Comparison of ENCODE assay signal across 28 cellular contexts in the genomic region with DNA sequence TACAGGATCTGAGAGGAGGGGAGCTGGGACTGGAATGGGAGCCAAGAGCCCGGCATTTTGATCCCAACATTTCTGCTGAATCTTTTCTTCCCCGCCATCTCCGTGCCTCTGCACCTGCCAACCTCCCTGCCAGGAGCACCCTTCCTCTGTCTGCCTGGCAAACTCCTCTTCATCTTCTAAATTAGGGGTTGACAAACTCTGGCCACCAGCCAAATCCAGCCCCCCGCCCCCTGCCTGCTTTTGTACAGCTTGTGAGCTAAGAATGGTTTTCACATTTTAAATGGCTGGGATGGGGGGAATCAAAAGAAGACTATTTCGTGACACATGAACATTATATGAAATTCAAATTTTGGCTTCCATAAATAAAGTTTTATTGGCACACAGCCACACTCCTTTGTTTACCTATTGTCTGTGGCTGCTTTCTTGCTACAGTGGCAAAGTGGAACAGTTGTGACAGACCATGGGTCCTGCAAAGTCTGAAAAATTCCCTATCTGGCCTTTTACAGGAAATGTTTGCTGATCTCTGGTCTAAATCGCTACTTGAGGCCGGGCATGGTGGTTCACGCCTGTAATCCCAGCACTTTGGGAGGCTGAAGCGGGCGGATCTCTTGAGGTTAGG. TPM values are rescaled to one million over a fixed set of nuclear protein-coding genes. Genes with fewer than 3 reads are reported as not detected.
DNase-seq lines count a peak whose midpoint lies in the region; ATAC-seq and TF ChIP-seq lines count a peak whose summit lies in the region.
"Had no signal": no experiment of that assay in that cellular context is flagged by ENCODE, and none has a peak within 500 bp of the region (broad histone marks: within the 10 kb centered on the region; RNA-seq: fewer than 3 reads in every experiment).

No MANE protein-coding gene starts in this region.

- no peaks in the 10 kb centered on the region for H3K36me3 ChIP-seq in left lung
- H3K36me3 ChIP-seq: heart right ventricle, MG63, thyroid gland had no signal

- H3K27me3 ChIP-seq in left lung: peaks cover 4 to 33% of the 10 kb centered on the region in 2 donors
- H3K27me3 ChIP-seq: heart right ventricle, MG63, thyroid gland had no signal

- ATAC-seq in left lobe of liver (peak; percentile 36), left lung (no peak), HG02759 (IDR thresholded peaks at IDR 0.05; ENCODE audit: unreplicated experiment) (no peak), HG02642 (IDR thresholded peaks at IDR 0.05; ENCODE audit: poor library complexity, unreplicated experiment) (no peak)
- ATAC-seq: activated CD4-positive, alpha-beta T cell treated with anti-CD3 and anti-CD28 coated beads for 36 hours; activated naive CD8-positive, alpha-beta T cell treated with anti-CD3 and anti-CD28 coated beads, Interleukin-2, amount 50 U/mL, for 24 hours had no signal

- no peak for TF ChIP-seq CTCF in left lung (IDR thresholded peaks at IDR 0.05)

- H3K4me3 ChIP-seq in left lung: no peak overlapping the region
- H3K4me3 ChIP-seq: GM23248, heart right ventricle, MG63, thyroid gland had no signal

- DNase-seq in NCI-H748 (lab: John Stamatoyannopoulos, UW; ENCODE audit: unreplicated experiment): peak; percentile 10
- no peak for DNase-seq in NCI-H748 treated with DMSO at 0.1 percent for 48 hours (lab: John Stamatoyannopoulos, UW)
- peak; percentile 15 for DNase-seq in NCI-H446 treated with DMSO at 0.1 percent for 48 hours (lab: John Stamatoyannopoulos, UW)
- no peak for DNase-seq in left lobe of liver (ENCODE audit: low spot score)
- DNase-seq in left lung: no peak
- no peak for DNase-seq in cardiac septum (ENCODE audit: low spot score)
- DNase-seq: activated CD4-positive, alpha-beta T cell treated with anti-CD3 and anti-CD28 coated beads for 36 hours; activated CD8-positive, alpha-beta memory T cell treated with anti-CD3 and anti-CD28 coated beads for 24 hours; activated gamma-delta T cell; activated naive CD8-positive, alpha-beta T cell treated with anti-CD3 and anti-CD28 coated beads, Interleukin-2, amount 50 U/mL, for 24 hours; activated T-cell treated with anti-CD3 and anti-CD28 coated beads, Interleukin-2, amount 50 U/mL, for 1 hour; CD8-positive, alpha-beta memory T cell; GM23248; heart right ventricle; KBM-7; MG63; naive B cell; NCI-H187 treated with DMSO at 0.1 percent for 48 hours; NCI-H524; occipital lobe; RPMI8226; SK-N-SH; stimulated activated CD4-positive, alpha-beta T cell treated with anti-CD3 and anti-CD28 coated beads, Interleukin-2, amount 100 ng/mL, for 48 hours; stimulated activated naive CD4-positive, alpha-beta T cell; T-helper 2 cell; thyroid gland had no signal

- no peak overlapping the region for H3K27ac ChIP-seq in left lung
- H3K27ac ChIP-seq: GM23248, heart right ventricle, thyroid gland had no signal

- intact Hi-C loops in left lung (cut with DNase I): no loop called here
- intact Hi-C loops in cardiac septum (cut with DNase I): no loop called here

- H3K4me1 ChIP-seq in left lung: peaks cover 2 to 15% of the 10 kb centered on the region in 2 donors

- H3K9me3 ChIP-seq in left lung: no peaks in the 10 kb centered on the region
- H3K9me3 ChIP-seq: heart right ventricle, MG63, SK-N-SH, thyroid gland had no signal

RNA-seq across cellular contexts. Expression of a gene that starts 23.0 kb away (rescaled TPM):
- total RNA-seq in left lobe of liver: 5.8 TPM
- 100 to 1,000 TPM in 1 of 2 donors, 10 to 100 TPM in 1; 40.6 to 111 TPM for total RNA-seq in left lung
- total RNA-seq in cardiac septum: 13.9 TPM

Comparison
In these comparisons a context has a peak if more than half of its experiments do, and no peak if none do; other contexts are left out.
1. DNase-seq: peak in NCI-H748 (single experiment) and NCI-H446 treated with DMSO at 0.1 percent for 48 hours (single experiment); none in NCI-H748 treated with DMSO at 0.1 percent for 48 hours (single experiment), left lobe of liver (single experiment), left lung (0 of 2) and cardiac septum (single experiment).